ENCODE assay signal across 1 cellular context in the genomic region with DNA sequence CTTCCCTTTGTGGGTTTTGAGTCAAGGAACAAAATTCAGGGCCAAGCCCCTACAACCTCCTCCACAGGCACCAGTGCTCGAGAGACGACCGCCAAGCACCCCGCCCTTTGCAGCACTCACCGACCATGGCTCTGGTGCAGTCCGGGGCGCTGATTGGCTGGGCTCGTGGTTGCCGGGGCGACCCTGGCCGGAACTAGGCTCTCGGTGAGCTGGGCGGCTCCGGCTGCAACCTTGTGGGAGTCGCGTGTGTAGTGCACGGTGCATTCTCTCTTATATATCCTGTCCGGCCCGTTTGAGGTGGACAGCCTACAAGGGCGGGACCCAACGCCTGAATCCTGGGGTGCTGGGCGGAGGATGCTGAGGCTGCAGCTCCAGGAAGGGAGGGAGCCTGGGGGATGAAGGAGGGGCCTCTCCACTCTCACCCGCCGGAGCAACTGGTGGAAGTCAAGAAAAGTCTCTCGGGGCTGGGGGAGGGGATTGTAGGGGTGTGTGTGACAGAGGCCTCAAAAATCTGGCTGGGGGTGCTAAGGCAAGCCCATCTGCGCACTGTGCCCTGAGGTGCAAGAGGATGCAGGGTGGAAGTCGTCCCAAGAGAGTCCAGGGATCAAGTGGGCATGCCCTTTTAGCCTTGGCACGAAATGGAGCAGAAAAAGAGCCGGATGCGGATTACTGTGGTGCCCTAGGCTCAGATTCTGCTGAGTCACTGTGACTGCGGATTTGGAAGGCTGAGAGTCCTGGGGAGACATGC.
TF ChIP-seq lines count a peak whose summit lies in the region.

NQO1 (minus strand) TSS at position 248 of the 748 bp plus-strand sequence; CDS start at position 127, 121 bp downstream.

TF ChIP-seq in HepG2, 621 proteins besides CTCF, POLR2A, EP300 and RAD21 (continued from another document and continues in another):
- TF ChIP-seq ZNF543 (CRISPR knock-in tag; IDR thresholded peaks at IDR 0.05) (peak; percentile 17; the same call in 1 of the 2 replicates), ZFP82 (CRISPR knock-in tag; IDR thresholded peaks at IDR 0.05; ENCODE audit: borderline replicate concordance) (peak; percentile 83; the same call in 1 of the 2 replicates), HDAC1 (CRISPR knock-in tag; IDR thresholded peaks at IDR 0.05) (peak; percentile 87), FOXA3 (CRISPR knock-in tag; IDR thresholded peaks at IDR 0.05) (peak; percentile 9; the same call in 1 of the 2 replicates), ZFX (CRISPR knock-in tag; IDR thresholded peaks at IDR 0.05; ENCODE audit: low read depth) (peak; percentile 75), SIN3B (IDR thresholded peaks at IDR 0.05; ENCODE audit: low read length) (no peak), ZNF558 (CRISPR knock-in tag; IDR thresholded peaks at IDR 0.05; ENCODE audit: borderline replicate concordance) (peak; percentile 67; the same call in 1 of the 2 replicates), ZSCAN30 (CRISPR knock-in tag; IDR thresholded peaks at IDR 0.05) (peak; percentile 84; the same call in 1 of the 2 replicates), ZC3H4 (CRISPR knock-in tag; IDR thresholded peaks at IDR 0.05; ENCODE audit: borderline replicate concordance) (no peak; the same call in 1 of the 2 replicates), THAP11 (CRISPR knock-in tag; IDR thresholded peaks at IDR 0.05) (0 out of 2 replicates have a peak, but pooled peaks have one; percentile 31), RFX1 (IDR thresholded peaks at IDR 0.05) (peak; percentile 95), HDAC2 (CRISPR knock-in tag; IDR thresholded peaks at IDR 0.05) (peak; percentile 39; the same call in 1 of the 2 replicates), KAT7 (CRISPR knock-in tag; IDR thresholded peaks at IDR 0.05; ENCODE audit: borderline replicate concordance) (peak; percentile 15; the same call in 1 of the 2 replicates), ZNF652 (CRISPR knock-in tag; IDR thresholded peaks at IDR 0.05; ENCODE audit: borderline replicate concordance, low read depth) (no peak), ZEB1 (IDR thresholded peaks at IDR 0.05; ENCODE audit: insufficient replicate concordance, low read depth) (no peak), ZNF256 (CRISPR knock-in tag; conservative IDR thresholded peaks at IDR 0.05) (no peak), ETV6 (CRISPR knock-in tag; conservative IDR thresholded peaks at IDR 0.05) (no peak; the same call in 1 of the 2 replicates), ZBTB7B (CRISPR knock-in tag; IDR thresholded peaks at IDR 0.05) (no peak), ZNF83 (CRISPR knock-in tag; IDR thresholded peaks at IDR 0.05; ENCODE audit: borderline replicate concordance) (0 out of 2 replicates have a peak, but pooled peaks have one; percentile 72), ZNF615 (CRISPR knock-in tag; IDR thresholded peaks at IDR 0.05; ENCODE audit: borderline replicate concordance) (peak; percentile 39; the same call in 1 of the 2 replicates), RBFOX2 (IDR thresholded peaks at IDR 0.05; ENCODE audit: low read depth, low read length) (peak; percentile 98), ZNF616 (CRISPR knock-in tag; IDR thresholded peaks at IDR 0.05; ENCODE audit: low read depth) (no peak), HNF1A (IDR thresholded peaks at IDR 0.05; ENCODE audit: low read depth) (no peak), HNF1A (CRISPR knock-in tag; IDR thresholded peaks at IDR 0.05; ENCODE audit: borderline replicate concordance) (peak; percentile 39; the same call in 1 of the 2 replicates), KLF16 (CRISPR knock-in tag; IDR thresholded peaks at IDR 0.05) (no peak), SP2 (CRISPR knock-in tag; IDR thresholded peaks at IDR 0.05) (peak; percentile 41; the same call in 1 of the 2 replicates), LCORL (IDR thresholded peaks at IDR 0.05) (no peak), LCORL (CRISPR knock-in tag; IDR thresholded peaks at IDR 0.05) (peak; percentile 72), ZBTB38 (CRISPR knock-in tag; IDR thresholded peaks at IDR 0.05) (peak; percentile 76), TBL1XR1 (IDR thresholded peaks at IDR 0.05; ENCODE audit: borderline replicate concordance, low read length, partially characterized antibody) (no peak), FOXJ3 (CRISPR knock-in tag; IDR thresholded peaks at IDR 0.05; ENCODE audit: borderline replicate concordance) (no peak; the same call in 1 of the 2 replicates), SP4 (CRISPR knock-in tag; IDR thresholded peaks at IDR 0.05) (0 out of 2 replicates have a peak, but pooled peaks have one; percentile 0), ZNF253 (CRISPR knock-in tag; IDR thresholded peaks at IDR 0.05; ENCODE audit: borderline replicate concordance) (0 out of 2 replicates have a peak, but pooled peaks have one; percentile 29), FOXK2 (IDR thresholded peaks at IDR 0.05) (no peak), SIN3A (IDR thresholded peaks at IDR 0.05; ENCODE audit: borderline replicate concordance, low read depth, low read length) (peak; percentile 57; the same call in 1 of the 2 replicates), SAFB2 (CRISPR knock-in tag; IDR thresholded peaks at IDR 0.05; ENCODE audit: borderline replicate concordance, low read depth) (no peak), ZNF251 (CRISPR knock-in tag; IDR thresholded peaks at IDR 0.05) (no peak), CSRNP2 (CRISPR knock-in tag; conservative IDR thresholded peaks at IDR 0.05; ENCODE audit: low read depth) (no peak), NR2F1 (CRISPR knock-in tag; IDR thresholded peaks at IDR 0.05) (peak; percentile 26 to 45; a peak in 2 of 4 replicates), CCAR2 (optimal IDR thresholded peaks at IDR 0.05; ENCODE audit: low read depth, low read length) (no peak), MYNN (CRISPR knock-in tag; IDR thresholded peaks at IDR 0.05; ENCODE audit: low read depth) (no peak; the same call in 1 of the 2 replicates), ZNF160 (CRISPR knock-in tag; IDR thresholded peaks at IDR 0.05) (0 out of 2 replicates have a peak, but pooled peaks have one; percentile 64), CBX5 (CRISPR knock-in tag; IDR thresholded peaks at IDR 0.05; ENCODE audit: borderline replicate concordance) (no peak), MED1 (CRISPR knock-in tag; IDR thresholded peaks at IDR 0.05) (peak; percentile 43), ZMYM4 (CRISPR knock-in tag; IDR thresholded peaks at IDR 0.05) (peak; percentile 83), NONO (IDR thresholded peaks at IDR 0.05) (no peak), NONO (CRISPR knock-in tag; conservative IDR thresholded peaks at IDR 0.05) (peak; percentile 41), SOX6 (IDR thresholded peaks at IDR 0.05) (no peak), SOX6 (CRISPR knock-in tag; IDR thresholded peaks at IDR 0.05) (peak; percentile 37), ZFP90 (CRISPR knock-in tag; IDR thresholded peaks at IDR 0.05; ENCODE audit: borderline replicate concordance) (peak; percentile 9; the same call in 1 of the 2 replicates), RORA (CRISPR knock-in tag; IDR thresholded peaks at IDR 0.05) (0 out of 2 replicates have a peak, but pooled peaks have one; percentile 62), POLR2AphosphoS5 (IDR thresholded peaks at IDR 0.05; ENCODE audit: low read depth, low read length) (peak; percentile 92; the same call in 1 of the 2 replicates), ELF4 (CRISPR knock-in tag; IDR thresholded peaks at IDR 0.05; ENCODE audit: borderline replicate concordance) (peak; percentile 6; the same call in 1 of the 2 replicates), ZNF7 (CRISPR knock-in tag; IDR thresholded peaks at IDR 0.05) (peak; percentile 58; the same call in 1 of the 2 replicates)
- TF ChIP-seq, protein P1, sequence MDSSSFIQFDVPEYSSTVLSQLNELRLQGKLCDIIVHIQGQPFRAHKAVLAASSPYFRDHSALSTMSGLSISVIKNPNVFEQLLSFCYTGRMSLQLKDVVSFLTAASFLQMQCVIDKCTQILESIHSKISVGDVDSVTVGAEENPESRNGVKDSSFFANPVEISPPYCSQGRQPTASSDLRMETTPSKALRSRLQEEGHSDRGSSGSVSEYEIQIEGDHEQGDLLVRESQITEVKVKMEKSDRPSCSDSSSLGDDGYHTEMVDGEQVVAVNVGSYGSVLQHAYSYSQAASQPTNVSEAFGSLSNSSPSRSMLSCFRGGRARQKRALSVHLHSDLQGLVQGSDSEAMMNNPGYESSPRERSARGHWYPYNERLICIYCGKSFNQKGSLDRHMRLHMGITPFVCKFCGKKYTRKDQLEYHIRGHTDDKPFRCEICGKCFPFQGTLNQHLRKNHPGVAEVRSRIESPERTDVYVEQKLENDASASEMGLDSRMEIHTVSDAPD (CRISPR knock-in tag; IDR thresholded peaks at IDR 0.05) = no peak; the same call in 1 of the 2 replicates
- TF ChIP-seq, protein P2, sequence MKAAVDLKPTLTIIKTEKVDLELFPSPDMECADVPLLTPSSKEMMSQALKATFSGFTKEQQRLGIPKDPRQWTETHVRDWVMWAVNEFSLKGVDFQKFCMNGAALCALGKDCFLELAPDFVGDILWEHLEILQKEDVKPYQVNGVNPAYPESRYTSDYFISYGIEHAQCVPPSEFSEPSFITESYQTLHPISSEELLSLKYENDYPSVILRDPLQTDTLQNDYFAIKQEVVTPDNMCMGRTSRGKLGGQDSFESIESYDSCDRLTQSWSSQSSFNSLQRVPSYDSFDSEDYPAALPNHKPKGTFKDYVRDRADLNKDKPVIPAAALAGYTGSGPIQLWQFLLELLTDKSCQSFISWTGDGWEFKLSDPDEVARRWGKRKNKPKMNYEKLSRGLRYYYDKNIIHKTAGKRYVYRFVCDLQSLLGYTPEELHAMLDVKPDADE (CRISPR knock-in tag; IDR thresholded peaks at IDR 0.05) = peak; percentile 36; the same call in 1 of the 2 replicates
- TF ChIP-seq, protein P3, sequence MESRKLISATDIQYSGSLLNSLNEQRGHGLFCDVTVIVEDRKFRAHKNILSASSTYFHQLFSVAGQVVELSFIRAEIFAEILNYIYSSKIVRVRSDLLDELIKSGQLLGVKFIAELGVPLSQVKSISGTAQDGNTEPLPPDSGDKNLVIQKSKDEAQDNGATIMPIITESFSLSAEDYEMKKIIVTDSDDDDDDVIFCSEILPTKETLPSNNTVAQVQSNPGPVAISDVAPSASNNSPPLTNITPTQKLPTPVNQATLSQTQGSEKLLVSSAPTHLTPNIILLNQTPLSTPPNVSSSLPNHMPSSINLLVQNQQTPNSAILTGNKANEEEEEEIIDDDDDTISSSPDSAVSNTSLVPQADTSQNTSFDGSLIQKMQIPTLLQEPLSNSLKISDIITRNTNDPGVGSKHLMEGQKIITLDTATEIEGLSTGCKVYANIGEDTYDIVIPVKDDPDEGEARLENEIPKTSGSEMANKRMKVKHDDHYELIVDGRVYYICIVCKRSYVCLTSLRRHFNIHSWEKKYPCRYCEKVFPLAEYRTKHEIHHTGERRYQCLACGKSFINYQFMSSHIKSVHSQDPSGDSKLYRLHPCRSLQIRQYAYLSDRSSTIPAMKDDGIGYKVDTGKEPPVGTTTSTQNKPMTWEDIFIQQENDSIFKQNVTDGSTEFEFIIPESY (CRISPR knock-in tag; IDR thresholded peaks at IDR 0.05) = 0 out of 2 replicates have a peak, but pooled peaks have one; percentile 6
- TF ChIP-seq, protein P4, sequence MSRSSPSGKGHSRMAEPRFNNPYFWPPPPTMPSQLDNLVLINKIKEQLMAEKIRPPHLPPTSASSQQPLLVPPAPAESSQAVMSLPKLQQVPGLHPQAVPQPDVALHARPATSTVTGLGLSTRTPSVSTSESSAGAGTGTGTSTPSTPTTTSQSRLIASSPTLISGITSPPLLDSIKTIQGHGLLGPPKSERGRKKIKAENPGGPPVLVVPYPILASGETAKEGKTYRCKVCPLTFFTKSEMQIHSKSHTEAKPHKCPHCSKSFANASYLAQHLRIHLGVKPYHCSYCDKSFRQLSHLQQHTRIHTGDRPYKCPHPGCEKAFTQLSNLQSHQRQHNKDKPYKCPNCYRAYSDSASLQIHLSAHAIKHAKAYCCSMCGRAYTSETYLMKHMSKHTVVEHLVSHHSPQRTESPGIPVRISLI (CRISPR knock-in tag; IDR thresholded peaks at IDR 0.05; ENCODE audit: borderline replicate concordance) = peak; percentile 15; the same call in 1 of the 2 replicates
- TF ChIP-seq, protein P5, sequence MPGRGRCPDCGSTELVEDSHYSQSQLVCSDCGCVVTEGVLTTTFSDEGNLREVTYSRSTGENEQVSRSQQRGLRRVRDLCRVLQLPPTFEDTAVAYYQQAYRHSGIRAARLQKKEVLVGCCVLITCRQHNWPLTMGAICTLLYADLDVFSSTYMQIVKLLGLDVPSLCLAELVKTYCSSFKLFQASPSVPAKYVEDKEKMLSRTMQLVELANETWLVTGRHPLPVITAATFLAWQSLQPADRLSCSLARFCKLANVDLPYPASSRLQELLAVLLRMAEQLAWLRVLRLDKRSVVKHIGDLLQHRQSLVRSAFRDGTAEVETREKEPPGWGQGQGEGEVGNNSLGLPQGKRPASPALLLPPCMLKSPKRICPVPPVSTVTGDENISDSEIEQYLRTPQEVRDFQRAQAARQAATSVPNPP (CRISPR knock-in tag; IDR thresholded peaks at IDR 0.05) = no peak
